ENCODE assay signal across 1 cellular context in the genomic region with DNA sequence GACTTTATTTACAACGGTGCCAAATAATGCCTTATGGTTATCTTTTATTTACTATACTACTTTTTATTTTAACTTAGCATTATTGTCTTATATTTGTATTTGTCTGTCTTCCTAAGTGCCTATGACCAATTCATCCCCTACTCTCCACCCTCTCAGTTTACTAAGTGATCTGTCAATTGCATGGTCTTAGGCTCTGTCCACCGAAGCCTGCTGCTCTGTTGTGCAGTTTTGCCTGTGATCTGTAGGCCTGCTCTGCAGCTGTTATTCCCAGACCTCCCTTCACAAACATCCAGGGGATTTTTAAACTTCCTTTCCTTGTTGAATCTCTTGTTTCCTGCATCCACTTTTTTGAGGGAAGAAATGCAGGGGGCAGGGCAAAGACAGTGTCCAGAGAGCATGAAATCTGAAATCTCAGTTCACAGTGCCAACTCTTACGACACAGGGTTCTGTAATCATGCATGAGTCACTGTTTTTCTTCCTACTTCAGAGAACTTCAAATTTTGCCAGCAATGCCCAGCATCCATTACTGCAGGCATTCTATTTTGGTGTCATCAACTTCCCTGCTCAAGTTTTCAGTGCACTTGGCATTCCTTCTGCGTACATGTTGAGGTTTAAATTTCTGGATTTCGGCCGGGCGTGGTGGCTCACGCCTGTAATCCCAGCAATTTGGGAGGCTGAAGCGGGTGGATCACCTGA.
TF ChIP-seq lines count a peak whose summit lies in the region.

No MANE protein-coding gene starts in this region.

TF ChIP-seq in HEK293, 187 proteins besides CTCF, POLR2A, EP300 and RAD21 (continued from another document):
- TF ChIP-seq ZNF239 (tag by site-specific recombination; IDR thresholded peaks at IDR 0.05) (no peak), ZNF660 (tag by site-specific recombination; IDR thresholded peaks at IDR 0.05) (peak; percentile 88), ZNF24 (tag by site-specific recombination; IDR thresholded peaks at IDR 0.05) (peak; percentile 46; the same call in 1 of the 2 replicates), SP3 (tag by site-specific recombination; IDR thresholded peaks at IDR 0.05) (no peak), ZNF433 (tag by site-specific recombination; IDR thresholded peaks at IDR 0.05; ENCODE audit: low read depth) (no peak), ZNF624 (tag by site-specific recombination; IDR thresholded peaks at IDR 0.05) (no peak), ZNF366 (tag by site-specific recombination; conservative IDR thresholded peaks at IDR 0.05) (peak; percentile 77), ZBTB20 (tag by site-specific recombination; IDR thresholded peaks at IDR 0.05) (peak; percentile 59), ZNF791 (tag by site-specific recombination; IDR thresholded peaks at IDR 0.05) (no peak), ZNF501 (tag by site-specific recombination; IDR thresholded peaks at IDR 0.05) (no peak), ZIC2 (tag by site-specific recombination; IDR thresholded peaks at IDR 0.05) (no peak), ZNF2 (tag by site-specific recombination; IDR thresholded peaks at IDR 0.05) (peak; percentile 59; the same call in 1 of the 2 replicates), ZNF311 (tag by site-specific recombination; IDR thresholded peaks at IDR 0.05; ENCODE audit: borderline replicate concordance) (no peak)
- TF ChIP-seq, protein P1, sequence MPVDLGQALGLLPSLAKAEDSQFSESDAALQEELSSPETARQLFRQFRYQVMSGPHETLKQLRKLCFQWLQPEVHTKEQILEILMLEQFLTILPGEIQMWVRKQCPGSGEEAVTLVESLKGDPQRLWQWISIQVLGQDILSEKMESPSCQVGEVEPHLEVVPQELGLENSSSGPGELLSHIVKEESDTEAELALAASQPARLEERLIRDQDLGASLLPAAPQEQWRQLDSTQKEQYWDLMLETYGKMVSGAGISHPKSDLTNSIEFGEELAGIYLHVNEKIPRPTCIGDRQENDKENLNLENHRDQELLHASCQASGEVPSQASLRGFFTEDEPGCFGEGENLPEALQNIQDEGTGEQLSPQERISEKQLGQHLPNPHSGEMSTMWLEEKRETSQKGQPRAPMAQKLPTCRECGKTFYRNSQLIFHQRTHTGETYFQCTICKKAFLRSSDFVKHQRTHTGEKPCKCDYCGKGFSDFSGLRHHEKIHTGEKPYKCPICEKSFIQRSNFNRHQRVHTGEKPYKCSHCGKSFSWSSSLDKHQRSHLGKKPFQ (tag by site-specific recombination; IDR thresholded peaks at IDR 0.05) = no peak
- TF ChIP-seq, protein P2, sequence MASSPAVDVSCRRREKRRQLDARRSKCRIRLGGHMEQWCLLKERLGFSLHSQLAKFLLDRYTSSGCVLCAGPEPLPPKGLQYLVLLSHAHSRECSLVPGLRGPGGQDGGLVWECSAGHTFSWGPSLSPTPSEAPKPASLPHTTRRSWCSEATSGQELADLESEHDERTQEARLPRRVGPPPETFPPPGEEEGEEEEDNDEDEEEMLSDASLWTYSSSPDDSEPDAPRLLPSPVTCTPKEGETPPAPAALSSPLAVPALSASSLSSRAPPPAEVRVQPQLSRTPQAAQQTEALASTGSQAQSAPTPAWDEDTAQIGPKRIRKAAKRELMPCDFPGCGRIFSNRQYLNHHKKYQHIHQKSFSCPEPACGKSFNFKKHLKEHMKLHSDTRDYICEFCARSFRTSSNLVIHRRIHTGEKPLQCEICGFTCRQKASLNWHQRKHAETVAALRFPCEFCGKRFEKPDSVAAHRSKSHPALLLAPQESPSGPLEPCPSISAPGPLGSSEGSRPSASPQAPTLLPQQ (tag by site-specific recombination; IDR thresholded peaks at IDR 0.05) = 0 out of 2 replicates have a peak, but pooled peaks have one; percentile 35
- TF ChIP-seq, protein P3, sequence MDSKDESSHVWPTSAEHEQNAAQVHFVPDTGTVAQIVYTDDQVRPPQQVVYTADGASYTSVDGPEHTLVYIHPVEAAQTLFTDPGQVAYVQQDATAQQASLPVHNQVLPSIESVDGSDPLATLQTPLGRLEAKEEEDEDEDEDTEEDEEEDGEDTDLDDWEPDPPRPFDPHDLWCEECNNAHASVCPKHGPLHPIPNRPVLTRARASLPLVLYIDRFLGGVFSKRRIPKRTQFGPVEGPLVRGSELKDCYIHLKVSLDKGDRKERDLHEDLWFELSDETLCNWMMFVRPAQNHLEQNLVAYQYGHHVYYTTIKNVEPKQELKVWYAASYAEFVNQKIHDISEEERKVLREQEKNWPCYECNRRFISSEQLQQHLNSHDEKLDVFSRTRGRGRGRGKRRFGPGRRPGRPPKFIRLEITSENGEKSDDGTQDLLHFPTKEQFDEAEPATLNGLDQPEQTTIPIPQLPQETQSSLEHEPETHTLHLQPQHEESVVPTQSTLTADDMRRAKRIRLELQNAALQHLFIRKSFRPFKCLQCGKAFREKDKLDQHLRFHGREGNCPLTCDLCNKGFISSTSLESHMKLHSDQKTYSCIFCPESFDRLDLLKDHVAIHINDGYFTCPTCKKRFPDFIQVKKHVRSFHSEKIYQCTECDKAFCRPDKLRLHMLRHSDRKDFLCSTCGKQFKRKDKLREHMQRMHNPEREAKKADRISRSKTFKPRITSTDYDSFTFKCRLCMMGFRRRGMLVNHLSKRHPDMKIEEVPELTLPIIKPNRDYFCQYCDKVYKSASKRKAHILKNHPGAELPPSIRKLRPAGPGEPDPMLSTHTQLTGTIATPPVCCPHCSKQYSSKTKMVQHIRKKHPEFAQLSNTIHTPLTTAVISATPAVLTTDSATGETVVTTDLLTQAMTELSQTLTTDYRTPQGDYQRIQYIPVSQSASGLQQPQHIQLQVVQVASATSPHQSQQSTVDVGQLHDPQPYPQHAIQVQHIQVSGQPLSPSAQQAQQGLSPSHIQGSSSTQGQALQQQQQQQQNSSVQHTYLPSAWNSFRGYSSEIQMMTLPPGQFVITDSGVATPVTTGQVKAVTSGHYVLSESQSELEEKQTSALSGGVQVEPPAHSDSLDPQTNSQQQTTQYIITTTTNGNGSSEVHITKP (tag by site-specific recombination; IDR thresholded peaks at IDR 0.05) = 0 out of 2 replicates have a peak, but pooled peaks have one; percentile 44
- TF ChIP-seq, protein P4, sequence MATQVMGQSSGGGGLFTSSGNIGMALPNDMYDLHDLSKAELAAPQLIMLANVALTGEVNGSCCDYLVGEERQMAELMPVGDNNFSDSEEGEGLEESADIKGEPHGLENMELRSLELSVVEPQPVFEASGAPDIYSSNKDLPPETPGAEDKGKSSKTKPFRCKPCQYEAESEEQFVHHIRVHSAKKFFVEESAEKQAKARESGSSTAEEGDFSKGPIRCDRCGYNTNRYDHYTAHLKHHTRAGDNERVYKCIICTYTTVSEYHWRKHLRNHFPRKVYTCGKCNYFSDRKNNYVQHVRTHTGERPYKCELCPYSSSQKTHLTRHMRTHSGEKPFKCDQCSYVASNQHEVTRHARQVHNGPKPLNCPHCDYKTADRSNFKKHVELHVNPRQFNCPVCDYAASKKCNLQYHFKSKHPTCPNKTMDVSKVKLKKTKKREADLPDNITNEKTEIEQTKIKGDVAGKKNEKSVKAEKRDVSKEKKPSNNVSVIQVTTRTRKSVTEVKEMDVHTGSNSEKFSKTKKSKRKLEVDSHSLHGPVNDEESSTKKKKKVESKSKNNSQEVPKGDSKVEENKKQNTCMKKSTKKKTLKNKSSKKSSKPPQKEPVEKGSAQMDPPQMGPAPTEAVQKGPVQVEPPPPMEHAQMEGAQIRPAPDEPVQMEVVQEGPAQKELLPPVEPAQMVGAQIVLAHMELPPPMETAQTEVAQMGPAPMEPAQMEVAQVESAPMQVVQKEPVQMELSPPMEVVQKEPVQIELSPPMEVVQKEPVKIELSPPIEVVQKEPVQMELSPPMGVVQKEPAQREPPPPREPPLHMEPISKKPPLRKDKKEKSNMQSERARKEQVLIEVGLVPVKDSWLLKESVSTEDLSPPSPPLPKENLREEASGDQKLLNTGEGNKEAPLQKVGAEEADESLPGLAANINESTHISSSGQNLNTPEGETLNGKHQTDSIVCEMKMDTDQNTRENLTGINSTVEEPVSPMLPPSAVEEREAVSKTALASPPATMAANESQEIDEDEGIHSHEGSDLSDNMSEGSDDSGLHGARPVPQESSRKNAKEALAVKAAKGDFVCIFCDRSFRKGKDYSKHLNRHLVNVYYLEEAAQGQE (tag by site-specific recombination; IDR thresholded peaks at IDR 0.05) = 0 out of 2 replicates have a peak, but pooled peaks have one; percentile 20
